In the genomic region with DNA sequence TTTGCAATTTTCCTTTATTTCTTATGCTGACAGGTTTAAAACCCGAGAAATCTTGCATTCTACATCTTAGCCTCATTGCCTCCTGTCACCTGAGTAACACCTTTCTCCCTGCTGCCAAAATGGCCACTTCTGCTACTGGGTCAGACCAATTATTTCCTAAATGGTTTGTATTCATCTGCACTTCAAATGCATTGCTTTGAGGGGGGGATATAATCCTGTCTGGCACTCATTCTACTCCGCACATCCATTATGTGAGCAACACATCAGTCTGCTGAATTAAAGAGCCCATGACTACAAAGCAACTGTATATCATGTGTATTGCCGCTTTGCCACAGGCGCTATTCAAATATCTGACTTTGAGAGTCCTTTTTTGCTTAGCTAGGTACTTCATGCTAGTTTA, we compare ENCODE assay signal across 16 cellular contexts.
A peak's percentile ranks its signal among the peaks of the same experiment; 100 is the strongest.
DNase-seq lines count a peak whose midpoint lies in the region; TF ChIP-seq lines count a peak whose summit lies in the region.
"Had no signal": no experiment of that assay in that cellular context is flagged by ENCODE, and none has a peak within 500 bp of the region (broad histone marks: within the 10 kb centered on the region; RNA-seq: fewer than 3 reads in every experiment).

No MANE protein-coding gene starts in this region.

- H3K79me2 ChIP-seq in neural cell (replicated peaks; ENCODE audit: insufficient read depth, low read length): no peaks in the 10 kb centered on the region

- TF ChIP-seq CTCF in neural cell (IDR thresholded peaks at IDR 0.05; ENCODE audit: poor library complexity, severe bottlenecking): no peak

- no peaks in the 10 kb centered on the region for H4K20me1 ChIP-seq in neural cell (ENCODE audit: insufficient read depth)

- H3K27ac ChIP-seq in neural cell (ENCODE audit: low read length): no peak overlapping the region
- H3K27ac ChIP-seq: 22Rv1, A549, C4-2B had no signal

- H3K9ac ChIP-seq in neural cell (ENCODE audit: low read length): no peak overlapping the region

- H3F3A ChIP-seq in neural cell (ENCODE audit: insufficient read depth, low read length, poor library complexity, severe bottlenecking): no peaks in the 10 kb centered on the region

- H2AFZ ChIP-seq in neural cell (ENCODE audit: low read depth, low read length): no peak overlapping the region

- no peak overlapping the region for H3K4me2 ChIP-seq in neural cell (ENCODE audit: low read length)
- H3K4me2 ChIP-seq: A549 had no signal

- no peak for TF ChIP-seq RAD21 in neural cell (conservative IDR thresholded peaks at IDR 0.05)

- H3K4me3 ChIP-seq in neural cell (ENCODE audit: low read length): no peak overlapping the region
- H3K4me3 ChIP-seq: A549 had no signal

- H3K36me3 ChIP-seq in neural cell (ENCODE audit: insufficient read depth, low read length): no peaks in the 10 kb centered on the region

- no peaks in the 10 kb centered on the region for H3K9me3 ChIP-seq in neural cell (ENCODE audit: low read length)
- H3K9me3 ChIP-seq: A549, Caco-2 had no signal

- no peaks in the 10 kb centered on the region for H3K27me3 ChIP-seq in neural cell (ENCODE audit: insufficient read depth, low read depth, low read length)

- no peaks in the 10 kb centered on the region for H3K9me2 ChIP-seq in neural cell (ENCODE audit: insufficient read depth, low read length)

- peak; percentile 3 for DNase-seq in DMS153 (lab: John Stamatoyannopoulos, UW)
- no peak for DNase-seq in DMS153 treated with DMSO at 0.1 percent for 48 hours (lab: John Stamatoyannopoulos, UW; ENCODE audit: unreplicated experiment)
- peak; percentile 27 for DNase-seq in NCI-H1048 (lab: John Stamatoyannopoulos, UW)
- peak; percentile 5 for DNase-seq in NCI-H774 (lab: John Stamatoyannopoulos, UW)
- DNase-seq in iPS-NIHi11 (ENCODE audit: low spot score): no peak
- DNase-seq in dedifferentiated amniotic fluid mesenchymal stem cell (ENCODE audit: extremely low spot score): no peak
- DNase-seq: AML-193; Caco-2; CD4-positive, alpha-beta T cell; DMS79 treated with DMSO at 0.1 percent for 48 hours; GF-D8; HCEC 1CT had no signal

- peak; percentile 60 for TF ChIP-seq EP300 in neural cell (conservative IDR thresholded peaks at IDR 0.05; ENCODE audit: poor library complexity, severe bottlenecking)

TF ChIP-seq in neural cell, 6 proteins besides CTCF, POLR2A, EP300 and RAD21:
- TF ChIP-seq EZH2 (IDR thresholded peaks at IDR 0.05; ENCODE audit: borderline replicate concordance, insufficient read depth, low read length, poor library complexity, severe bottlenecking): no peak
- peak; percentile 66 for TF ChIP-seq POLR2AphosphoS5 (IDR thresholded peaks at IDR 0.05)
- no peak for TF ChIP-seq MXI1 (conservative IDR thresholded peaks at IDR 0.05; ENCODE audit: poor library complexity, severe bottlenecking)
- TF ChIP-seq SMC3 (conservative IDR thresholded peaks at IDR 0.05; ENCODE audit: poor library complexity): no peak

Comparison
In these comparisons a context has a peak if more than half of its experiments do, and no peak if none do; other contexts are left out.
1. DNase-seq: peak in DMS153 (single experiment), NCI-H1048 (single experiment) and NCI-H774 (single experiment); none in DMS153 treated with DMSO at 0.1 percent for 48 hours (single experiment), iPS-NIHi11 (single experiment) and dedifferentiated amniotic fluid mesenchymal stem cell (single experiment).